ENCODE assay signal across 11 cellular contexts in the genomic region with DNA sequence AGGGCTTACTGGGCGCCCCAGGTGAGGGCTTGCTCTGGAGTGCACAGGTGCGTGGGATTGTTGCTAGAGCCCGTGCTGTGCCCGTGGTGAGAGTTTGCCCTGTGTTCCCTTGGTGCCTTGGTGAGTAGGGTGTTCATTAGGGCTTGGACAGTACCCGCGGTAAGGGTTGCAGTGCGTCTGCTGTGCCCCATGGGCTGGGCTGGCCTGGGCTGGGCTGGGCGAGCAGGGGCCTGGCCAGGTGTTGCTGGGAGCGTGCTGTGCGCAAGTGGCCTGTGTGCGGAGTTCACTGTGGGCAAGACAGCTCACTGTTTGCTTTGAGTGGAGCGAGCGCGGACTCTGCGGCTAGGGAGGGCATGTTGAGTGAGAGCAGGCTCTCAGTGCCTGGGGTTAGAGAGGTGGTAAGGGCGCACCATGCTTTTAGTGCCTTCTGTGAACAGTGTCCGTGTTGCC. TPM values are rescaled to one million over a fixed set of nuclear protein-coding genes. Genes with fewer than 3 reads are reported as not detected.
DNase-seq lines count a peak whose midpoint lies in the region; ATAC-seq, FAIRE-seq and TF ChIP-seq lines count a peak whose summit lies in the region.
"Had no signal": no experiment of that assay in that cellular context is flagged by ENCODE, and none has a peak within 500 bp of the region (broad histone marks: within the 10 kb centered on the region; RNA-seq: fewer than 3 reads in every experiment).

No MANE protein-coding gene starts in this region.

- no peak overlapping the region for H2AFZ ChIP-seq in keratinocyte (ENCODE audit: control insufficient read depth, low read length)

- no peaks in the 10 kb centered on the region for H3K36me3 Mint-ChIP-seq in activated CD4-positive, alpha-beta T cell treated with anti-CD3 and anti-CD28 coated beads, Interleukin-2, amount 10 ng/mL, durations not matched to agents 7 days and 5 days (ENCODE audit: low read depth)
- H3K36me3 Mint-ChIP-seq in activated naive CD8-positive, alpha-beta T cell treated with anti-CD3 and anti-CD28 coated beads, Interleukin-2, amount 50 U/mL, for 24 hours (ENCODE audit: low read depth): no peaks in the 10 kb centered on the region

- H3K9me3 ChIP-seq in keratinocyte (ENCODE audit: control insufficient read depth, low read depth, low read length) (no peaks in the 10 kb centered on the region), stomach (no peaks in the 10 kb centered on the region)
- H3K9me3 ChIP-seq: Peyer's patch had no signal

- no peak overlapping the region for H3K27ac Mint-ChIP-seq in activated CD4-positive, alpha-beta T cell treated with anti-CD3 and anti-CD28 coated beads, Interleukin-2, amount 10 ng/mL, durations not matched to agents 7 days and 5 days
- no peak overlapping the region for H3K27ac Mint-ChIP-seq in activated naive CD8-positive, alpha-beta T cell treated with anti-CD3 and anti-CD28 coated beads, Interleukin-2, amount 50 U/mL, for 24 hours

- H3K4me1 ChIP-seq in keratinocyte (ENCODE audit: control insufficient read depth, extremely low read depth, insufficient read depth, low read length) (peaks cover 2% of the 10 kb centered on the region), stomach (peaks cover 4 to 21% (median 16%) of the 10 kb centered on the region in 4 donors)
- H3K4me1 ChIP-seq: BLaER1 had no signal

- H3K36me3 ChIP-seq in keratinocyte (ENCODE audit: control insufficient read depth in 2 of 2, extremely low read depth in 1 of 2, insufficient read depth in 2 of 2, low read length in 2 of 2): no peaks in the 10 kb centered on the region
- H3K36me3 ChIP-seq in stomach: no peaks in the 10 kb centered on the region
- H3K36me3 ChIP-seq: BLaER1, Peyer's patch had no signal

- CTCF ChIA-PET in activated CD4-positive, alpha-beta T cell treated with anti-CD3 and anti-CD28 coated beads, Interleukin-2, amount 10 ng/mL, durations not matched to agents 7 days and 5 days (lab: Charles Lee): no interaction called here

- no peaks in the 10 kb centered on the region for H3K9me3 Mint-ChIP-seq in activated CD4-positive, alpha-beta T cell treated with anti-CD3 and anti-CD28 coated beads, Interleukin-2, amount 10 ng/mL, durations not matched to agents 7 days and 5 days
- no peaks in the 10 kb centered on the region for H3K9me3 Mint-ChIP-seq in activated naive CD8-positive, alpha-beta T cell treated with anti-CD3 and anti-CD28 coated beads, Interleukin-2, amount 50 U/mL, for 24 hours
- H3K9me3 Mint-ChIP-seq: neural crest cell had no signal

- H3K4me1 Mint-ChIP-seq in activated CD4-positive, alpha-beta T cell treated with anti-CD3 and anti-CD28 coated beads, Interleukin-2, amount 10 ng/mL, durations not matched to agents 7 days and 5 days: peaks cover 12% of the 10 kb centered on the region
- H3K4me1 Mint-ChIP-seq in activated naive CD8-positive, alpha-beta T cell treated with anti-CD3 and anti-CD28 coated beads, Interleukin-2, amount 50 U/mL, for 24 hours: peaks cover 8% of the 10 kb centered on the region
- H3K4me1 Mint-ChIP-seq: neural crest cell had no signal

- peak; percentile 34 for FAIRE-seq in keratinocyte (lab: Jason Lieb, UNC)

- H3K4me3 ChIP-seq in keratinocyte (ENCODE audit: control insufficient read depth in 2 of 3, extremely low read depth in 1 of 3, insufficient read depth in 2 of 3, low read depth in 1 of 3, low read length in 3 of 3) (peak overlapping the region in 1 of 3 experiments; percentile 81), stomach (peak overlapping the region; percentile 60 to 80 (median 66))
- H3K4me3 ChIP-seq: BLaER1 had no signal

- H4K20me1 ChIP-seq in keratinocyte (ENCODE audit: control insufficient read depth, extremely low read depth, insufficient read depth, low read length): no peaks in the 10 kb centered on the region
- H4K20me1 ChIP-seq: BLaER1 had no signal

- dilution Hi-C loops in keratinocyte (cut with MboI; ENCODE audit: extremely low pct_ligation_motif_present, low sequenced_read_pairs): no loop called here

- peaks cover 12% of the 10 kb centered on the region for H3K27me3 ChIP-seq in keratinocyte (ENCODE audit: control insufficient read depth, extremely low read depth, insufficient read depth, low read length)
- peaks cover 0 to 10% (median 4%) of the 10 kb centered on the region in 3 donors for H3K27me3 ChIP-seq in stomach
- H3K27me3 ChIP-seq: BLaER1, Peyer's patch had no signal

- H3K4me3 Mint-ChIP-seq in activated CD4-positive, alpha-beta T cell treated with anti-CD3 and anti-CD28 coated beads, Interleukin-2, amount 10 ng/mL, durations not matched to agents 7 days and 5 days: peak overlapping the region; percentile 75
- H3K4me3 Mint-ChIP-seq in activated naive CD8-positive, alpha-beta T cell treated with anti-CD3 and anti-CD28 coated beads, Interleukin-2, amount 50 U/mL, for 24 hours: peak overlapping the region; percentile 68
- H3K4me3 Mint-ChIP-seq: neural crest cell had no signal

- no peak for ATAC-seq in activated naive CD8-positive, alpha-beta T cell treated with anti-CD3 and anti-CD28 coated beads, Interleukin-2, amount 50 U/mL, for 24 hours
- ATAC-seq in HG03095 (IDR thresholded peaks at IDR 0.05; ENCODE audit: unreplicated experiment): no peak

- peaks cover 29% of the 10 kb centered on the region for H3K27me3 Mint-ChIP-seq in activated CD4-positive, alpha-beta T cell treated with anti-CD3 and anti-CD28 coated beads, Interleukin-2, amount 10 ng/mL, durations not matched to agents 7 days and 5 days
- H3K27me3 Mint-ChIP-seq in activated naive CD8-positive, alpha-beta T cell treated with anti-CD3 and anti-CD28 coated beads, Interleukin-2, amount 50 U/mL, for 24 hours: peaks cover 15% of the 10 kb centered on the region

- POLR2A ChIA-PET in activated CD4-positive, alpha-beta T cell treated with anti-CD3 and anti-CD28 coated beads, Interleukin-2, amount 10 ng/mL, durations not matched to agents 7 days and 5 days (lab: Charles Lee): no interaction called here

- peak overlapping the region; percentile 87 for H3K4me2 ChIP-seq in keratinocyte (ENCODE audit: control insufficient read depth, extremely low read depth, insufficient read depth, low read depth, low read length)
- H3K4me2 ChIP-seq: BLaER1 had no signal

- no peak overlapping the region for H3K27ac ChIP-seq in keratinocyte (ENCODE audit: control insufficient read depth, insufficient read depth, low read length)
- H3K27ac ChIP-seq in stomach: no peak overlapping the region
- H3K27ac ChIP-seq: BLaER1, Peyer's patch had no signal

- no peaks in the 10 kb centered on the region for H3K9me1 ChIP-seq in keratinocyte (ENCODE audit: control insufficient read depth, extremely low read depth, insufficient read depth, low read length)

- TF ChIP-seq EP300 in stomach (IDR thresholded peaks at IDR 0.05): no peak

- no peak for DNase-seq in activated CD4-positive, alpha-beta T cell treated with anti-CD3 and anti-CD28 coated beads, Interleukin-2, amount 10 ng/mL, durations not matched to agents 7 days and 5 days
- DNase-seq in activated CD4-positive, alpha-beta T cell treated with anti-CD3 and anti-CD28 coated beads for 4 hours: no peak
- DNase-seq in activated naive CD8-positive, alpha-beta T cell treated with anti-CD3 and anti-CD28 coated beads, Interleukin-2, amount 50 U/mL, for 24 hours: no peak
- DNase-seq in keratinocyte (ENCODE audit: low read depth, low spot score) (no peak), stomach (no peak), DMS 273 (lab: John Stamatoyannopoulos, UW; ENCODE audit: unreplicated experiment) (no peak), GOT3 (lab: John Stamatoyannopoulos, UW) (no peak)

- TF ChIP-seq CTCF in keratinocyte (optimal IDR thresholded peaks at IDR 0.05 in 1 of 3, IDR thresholded peaks at IDR 0.05 in 1 of 3, conservative IDR thresholded peaks at IDR 0.05 in 1 of 3; ENCODE audit: extremely low read depth in 1 of 3, insufficient read depth in 2 of 3, low read length in 3 of 3) (no peak), stomach (IDR thresholded peaks at IDR 0.05) (no peak)

- intact Hi-C loops in stomach (cut with DNase I; ENCODE audit: low total_unique reads): no loop called here

- no peak overlapping the region for H3K9ac ChIP-seq in keratinocyte (ENCODE audit: control insufficient read depth, extremely low read depth, insufficient read depth, low read length)
- H3K9ac ChIP-seq: BLaER1 had no signal

- no peak for TF ChIP-seq POLR2A in stomach (IDR thresholded peaks at IDR 0.05)

- H3K79me2 ChIP-seq in keratinocyte (ENCODE audit: control insufficient read depth, insufficient read depth, low read length): no peaks in the 10 kb centered on the region

- WGBS in stomach, 5 donors: 72 to 86% (median 75%) methylated on average over 11 to 17 of the region's 17 CpGs

RNA-seq across cellular contexts. Expression of gene CR1L, which starts 0.7 kb away (rescaled TPM):
- total RNA-seq in activated CD4-positive, alpha-beta T cell treated with anti-CD3 and anti-CD28 coated beads, Interleukin-2, amount 10 ng/mL, durations not matched to agents 7 days and 5 days: not detected
- polyA plus RNA-seq in keratinocyte: not detected in 3 replicates
- polyA plus RNA-seq in keratinocyte (2011; ENCODE audit: low read depth): not detected
- not detected in 2 replicates for polyA plus RNA-seq in keratinocyte (2011; cell fraction: cytosol; rRNA removed)
- polyA plus RNA-seq in keratinocyte (2011; cell fraction: nucleus; rRNA removed): not detected in 2 replicates
- polyA plus RNA-seq in keratinocyte (2012; ENCODE audit: low replicate concordance): not detected in 2 replicates
- 0.13 TPM in 1 of 3 replicates, not detected in the others for polyA minus RNA-seq in keratinocyte
- not detected for polyA minus RNA-seq in keratinocyte (2011; cell fraction: cytosol; rRNA and poly(A)+ RNA removed)
- polyA minus RNA-seq in keratinocyte (2011; cell fraction: nucleus; rRNA and poly(A)+ RNA removed): not detected in 2 replicates
- 1 to 10 TPM in 1 of 5 donors, not detected in 4; 1.7 TPM for total RNA-seq in stomach
- not detected for polyA plus RNA-seq in stomach
- total RNA-seq: neural crest cell, Peyer's patch had no signal
